ENCODE assay signal across 8 cellular contexts in the genomic region with DNA sequence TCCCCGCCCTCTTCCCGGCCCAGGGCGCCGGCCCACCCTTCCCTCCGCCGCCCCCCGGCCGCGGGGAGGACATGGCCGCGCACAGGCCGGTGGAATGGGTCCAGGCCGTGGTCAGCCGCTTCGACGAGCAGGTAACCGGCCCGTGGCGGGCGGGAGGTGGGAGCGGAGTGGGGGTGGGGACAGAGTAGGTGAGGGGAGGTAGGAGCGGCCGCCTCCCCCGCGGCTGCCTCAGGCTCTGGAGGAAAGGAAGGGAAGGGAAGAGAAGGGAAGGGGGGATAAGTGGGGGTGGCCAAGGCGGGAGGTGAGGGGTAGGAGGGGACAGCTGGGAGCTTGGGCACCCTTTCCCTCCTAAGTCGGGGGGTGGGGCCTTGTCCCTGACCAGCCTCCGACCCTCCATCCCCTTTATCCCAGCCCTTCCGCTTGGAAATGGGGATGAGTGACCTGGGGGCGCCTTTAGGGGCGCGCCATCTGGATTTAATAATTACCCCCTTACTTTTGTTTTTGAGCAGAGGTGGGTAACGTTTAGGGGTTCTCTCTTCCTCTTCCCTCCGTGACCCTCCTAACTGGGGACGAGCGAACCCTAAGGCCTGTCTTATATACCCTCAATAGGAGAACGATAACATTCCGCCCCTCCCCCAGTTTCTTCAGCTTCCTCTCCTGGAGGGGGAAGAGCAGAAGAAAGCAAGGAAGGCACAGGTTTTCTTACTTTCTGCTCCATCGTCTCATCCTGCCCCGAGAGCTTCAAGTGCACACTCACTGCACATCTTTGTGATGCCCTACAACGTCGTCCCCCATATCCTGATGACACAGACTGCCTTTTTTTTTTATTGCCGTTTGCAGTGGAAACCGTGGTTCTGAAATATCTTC. TPM values are rescaled to one million over a fixed set of nuclear protein-coding genes. Genes with fewer than 3 reads are reported as not detected.
A peak's percentile ranks its signal among the peaks of the same experiment; 100 is the strongest.
DNase-seq lines count a peak whose midpoint lies in the region; ATAC-seq and TF ChIP-seq lines count a peak whose summit lies in the region.

No MANE protein-coding gene starts in this region.

- no peaks in the 10 kb centered on the region for H3K36me3 Mint-ChIP-seq in activated naive CD8-positive, alpha-beta T cell treated with anti-CD3 and anti-CD28 coated beads, Interleukin-2, amount 10 ng/mL, durations not matched to agents 7 days and 5 days

- POLR2A ChIA-PET in RWPE1 (lab: Yijun Ruan, JAX; ENCODE audit: low non-redundant PET), result interaction anchor here (0.7 to 1.1 kb wide), 5 partner anchors 10 to 277 kb away, joined by 3 to 9 read pairs (median 7); no protein-coding TSS in a partner anchor
- POLR2A ChIA-PET in activated naive CD8-positive, alpha-beta T cell treated with anti-CD3 and anti-CD28 coated beads, Interleukin-2, amount 10 ng/mL, durations not matched to agents 7 days and 5 days (lab: Charles Lee), result interaction anchor here (0.7 to 1.3 kb wide), 3 partner anchors 10 to 783 kb away, joined by 3 read pairs; no protein-coding TSS in a partner anchor

- no peaks in the 10 kb centered on the region for H3K9me3 Mint-ChIP-seq in activated naive CD8-positive, alpha-beta T cell treated with anti-CD3 and anti-CD28 coated beads, Interleukin-2, amount 10 ng/mL, durations not matched to agents 7 days and 5 days

- H3K27ac ChIP-seq in RWPE1, result peak overlapping the region; percentile 93

- DNase-seq in NCI-H2107 treated with DMSO at 0.1 percent for 48 hours (lab: John Stamatoyannopoulos, UW; ENCODE audit: unreplicated experiment) (peak; percentile 17), NCI-H2107 (lab: John Stamatoyannopoulos, UW) (no peak), RWPE1 (ENCODE audit: low spot score) (peak; percentile 39), Right ventricle myocardium inferior (ENCODE audit: missing footprints) (peak; percentile 81), omental fat pad (ENCODE audit: low spot score) (no peak)
- DNase-seq in activated naive CD8-positive, alpha-beta T cell treated with anti-CD3 and anti-CD28 coated beads, Interleukin-2, amount 10 ng/mL, durations not matched to agents 7 days and 5 days, result peak; percentile 53

- no peaks in the 10 kb centered on the region for H3K27me3 Mint-ChIP-seq in activated naive CD8-positive, alpha-beta T cell treated with anti-CD3 and anti-CD28 coated beads, Interleukin-2, amount 10 ng/mL, durations not matched to agents 7 days and 5 days

- peak overlapping the region; percentile 85 for H3K27ac Mint-ChIP-seq in activated naive CD8-positive, alpha-beta T cell treated with anti-CD3 and anti-CD28 coated beads, Interleukin-2, amount 10 ng/mL, durations not matched to agents 7 days and 5 days

- H3K4me3 Mint-ChIP-seq in activated naive CD8-positive, alpha-beta T cell treated with anti-CD3 and anti-CD28 coated beads, Interleukin-2, amount 10 ng/mL, durations not matched to agents 7 days and 5 days, result peak overlapping the region; percentile 91

- ATAC-seq in HG03460 (IDR thresholded peaks at IDR 0.05; ENCODE audit: unreplicated experiment) (peak; percentile 22), Right ventricle myocardium inferior (peak; percentile 49), omental fat pad (ENCODE audit: low FRiP score) (peak; percentile 30), HG03520 (IDR thresholded peaks at IDR 0.05; ENCODE audit: unreplicated experiment) (no peak)
- ATAC-seq in activated naive CD8-positive, alpha-beta T cell treated with anti-CD3 and anti-CD28 coated beads, Interleukin-2, amount 10 ng/mL, durations not matched to agents 7 days and 5 days (ENCODE audit: low read depth), result peak; percentile 34

- intact Hi-C loops in Right ventricle myocardium inferior (cut with DNase I), result loop anchor here (10.0 kb wide), 1 partner anchor 109 kb away; no protein-coding TSS in a partner anchor

- TF ChIP-seq CTCF in RWPE1 (conservative IDR thresholded peaks at IDR 0.05; ENCODE audit: low read depth), result no peak
- no peak for TF ChIP-seq CTCF in omental fat pad (IDR thresholded peaks at IDR 0.05)

- peaks cover 17% of the 10 kb centered on the region for H3K4me1 Mint-ChIP-seq in activated naive CD8-positive, alpha-beta T cell treated with anti-CD3 and anti-CD28 coated beads, Interleukin-2, amount 10 ng/mL, durations not matched to agents 7 days and 5 days

- CTCF ChIA-PET in RWPE1 (lab: Yijun Ruan, JAX), result interaction anchor here (0.6 to 1.3 kb wide), 6 partner anchors 9 to 294 kb away, joined by 3 to 4 read pairs (median 3); no protein-coding TSS in a partner anchor

RNA-seq across cellular contexts. Expression of a gene that starts 0.7 kb away (rescaled TPM):
- total RNA-seq in activated naive CD8-positive, alpha-beta T cell treated with anti-CD3 and anti-CD28 coated beads, Interleukin-2, amount 10 ng/mL, durations not matched to agents 7 days and 5 days, result 10 to 100 TPM; 34.4 to 36.0 TPM
- total RNA-seq in Right ventricle myocardium inferior, result 37.1 TPM
- 10 to 100 TPM; 51.9 to 67.8 (median 66.3) TPM for total RNA-seq in omental fat pad

Comparison
In these comparisons a context has a peak if more than half of its experiments do, and no peak if none do; other contexts are left out.
1. DNase-seq: peak in NCI-H2107 treated with DMSO at 0.1 percent for 48 hours (single experiment), RWPE1 (single experiment), activated naive CD8-positive, alpha-beta T cell treated with anti-CD3 and anti-CD28 coated beads, Interleukin-2, amount 10 ng/mL, durations not matched to agents 7 days and 5 days (single experiment) and Right ventricle myocardium inferior (single experiment); none in NCI-H2107 (single experiment) and omental fat pad (single experiment).